Comparison of ENCODE assay signal across 8 cellular contexts in genomic region chr17:82457790-82458129, GRCh38. TPM values are rescaled to one million over a fixed set of nuclear protein-coding genes. Genes with fewer than 3 reads are reported as not detected.
A peak's percentile ranks its signal among the peaks of the same experiment; 100 is the strongest.
DNase-seq lines count a peak whose midpoint lies in the region; ATAC-seq and TF ChIP-seq lines count a peak whose summit lies in the region.

No MANE protein-coding gene starts in this region.

- peak overlapping the region; percentile 82 for H3K4me2 ChIP-seq in mammary epithelial cell (ENCODE audit: insufficient read depth, low read depth, low read length)

- H3K79me2 ChIP-seq in mammary epithelial cell (ENCODE audit: insufficient read depth, low read length), result peaks cover 8% of the 10 kb centered on the region

- in situ Hi-C loops in mammary epithelial cell (cut with MboI; ENCODE audit: low sequenced_read_pairs in 2 of 2), result no loop called here

- TF ChIP-seq CTCF in right atrium auricular region (IDR thresholded peaks at IDR 0.05), result no peak
- TF ChIP-seq CTCF in mammary epithelial cell (conservative IDR thresholded peaks at IDR 0.05 in 1 of 2, IDR thresholded peaks at IDR 0.05 in 1 of 2; ENCODE audit: extremely low read depth in 1 of 2, insufficient read depth in 1 of 2, low read depth in 1 of 2, low read length in 2 of 2), result no peak
- TF ChIP-seq CTCF in mucosa of descending colon (IDR thresholded peaks at IDR 0.05), result no peak

- no peaks in the 10 kb centered on the region for H4K20me1 ChIP-seq in mammary epithelial cell (ENCODE audit: insufficient read depth, low read length)

- H3K27ac ChIP-seq in right atrium auricular region, result peak overlapping the region; percentile 100
- H3K27ac ChIP-seq in mammary epithelial cell (ENCODE audit: insufficient read depth, low read depth, low read length), result peak overlapping the region; percentile 81

- WGBS in mammary epithelial cell (ENCODE audit: low coverage, missing lambda C conversion rate), result 4% methylated on average over 3 of the region's 3 CpGs

- no peak for DNase-seq in right atrium auricular region (ENCODE audit: low spot score)
- DNase-seq in Right ventricle myocardium inferior (ENCODE audit: missing footprints), result no peak
- no peak for DNase-seq in mammary epithelial cell
- DNase-seq in mucosa of descending colon, result no peak
- no peak for DNase-seq in NCI-H82 (lab: John Stamatoyannopoulos, UW)
- DNase-seq in stimulated activated naive CD4-positive, alpha-beta T cell (lab: John Stamatoyannopoulos, UW), result no peak
- DNase-seq in stimulated activated CD4-positive, alpha-beta T cell treated with anti-CD3 and anti-CD28 coated beads, Interleukin-1b, Interleukin-23, amount 100 ng/mL, for 48 hours, result no peak

- H3K4me3 ChIP-seq in right atrium auricular region (peak overlapping the region; percentile 81 to 96), mammary epithelial cell (replicated peaks in 1 of 3; ENCODE audit: insufficient read depth in 1 of 3, low read depth in 2 of 3, low read length in 3 of 3) (peak overlapping the region; percentile 43 to 88 (median 79)), mucosa of descending colon (peak overlapping the region; percentile 88)

- CTCF ChIA-PET in mammary epithelial cell (lab: Charles Lee; ENCODE audit: low non-redundant PET), result no interaction called here

- peaks cover 27% of the 10 kb centered on the region for H3K36me3 ChIP-seq in right atrium auricular region
- H3K36me3 ChIP-seq in mammary epithelial cell (ENCODE audit: insufficient read depth, low read length), result no peaks in the 10 kb centered on the region
- no peaks in the 10 kb centered on the region for H3K36me3 ChIP-seq in mucosa of descending colon (ENCODE audit: low read depth)

- no peaks in the 10 kb centered on the region for H3K9me3 ChIP-seq in right atrium auricular region
- H3K9me3 ChIP-seq in mammary epithelial cell (replicated peaks; ENCODE audit: insufficient read depth, low read length), result no peaks in the 10 kb centered on the region
- no peaks in the 10 kb centered on the region for H3K9me3 ChIP-seq in mucosa of descending colon

- H3K27me3 ChIP-seq in right atrium auricular region, result no peaks in the 10 kb centered on the region
- H3K27me3 ChIP-seq in mammary epithelial cell (ENCODE audit: insufficient read depth, low read length), result no peaks in the 10 kb centered on the region

- H2AFZ ChIP-seq in mammary epithelial cell (ENCODE audit: low read depth, low read length), result peak overlapping the region; percentile 46

- no peak overlapping the region for H3K9ac ChIP-seq in mammary epithelial cell (ENCODE audit: insufficient read depth, low read length)

- dilution Hi-C loops in mammary epithelial cell (cut with HindIII; ENCODE audit: low sequenced_read_pairs), result loop anchor here (5.0 kb wide), 1 partner anchor 40 kb away; the partner anchor contains the start of genes HEXD and OGFOD3

- ATAC-seq in Right ventricle myocardium inferior, result no peak
- ATAC-seq in mucosa of descending colon, result no peak
- no peak for ATAC-seq in GM21390 (IDR thresholded peaks at IDR 0.05; ENCODE audit: unreplicated experiment)

- BruUV-seq in mammary epithelial cell (replicated peaks; lab: Mats Ljungman, UMichigan), result no TSS peak

- H3K4me1 ChIP-seq in right atrium auricular region, result peaks cover 0 to 32% of the 10 kb centered on the region in 2 donors
- peaks cover 7% of the 10 kb centered on the region for H3K4me1 ChIP-seq in mammary epithelial cell (ENCODE audit: insufficient read depth, low read length)
- peaks cover 15% of the 10 kb centered on the region for H3K4me1 ChIP-seq in mucosa of descending colon (ENCODE audit: low read depth)

- intact Hi-C loops in Right ventricle myocardium inferior (cut with DNase I) (loop anchor here (1.0 kb wide), 1 partner anchor 71 kb away; no protein-coding TSS in a partner anchor), mammary epithelial cell (cut with micrococcal nuclease) (loop anchor here (1.0 to 2.0 kb wide), 5 partner anchors 7 to 95 kb away; partner anchors contain the start of genes CYBC1, HEXD and OGFOD3), mucosa of descending colon (cut with DNase I, micrococcal nuclease) (no loop called here)

RNA-seq across cellular contexts. Expression of gene NARF, which starts 0.8 kb away (rescaled TPM):
- total RNA-seq in right atrium auricular region, result 10 to 100 TPM; 51.4 to 54.8 TPM
- 72.7 TPM for total RNA-seq in Right ventricle myocardium inferior
- 10 to 100 TPM; 25.0 to 31.5 TPM for total RNA-seq in mammary epithelial cell
- polyA plus RNA-seq in mammary epithelial cell, result 45.0 TPM
- 31.3 TPM for polyA minus RNA-seq in mammary epithelial cell
- total RNA-seq in mucosa of descending colon, result 10 to 100 TPM; 49.7 to 56.0 (median 55.9) TPM

RNA-seq across cellular contexts. Expression of gene CYBC1, which starts 7.2 kb away (rescaled TPM):
- total RNA-seq in right atrium auricular region, result 10 to 100 TPM; 14.9 to 34.9 TPM
- 29.4 TPM for total RNA-seq in Right ventricle myocardium inferior
- total RNA-seq in mammary epithelial cell, result 10 to 100 TPM; 21.8 to 38.3 TPM
- polyA plus RNA-seq in mammary epithelial cell, result 30.3 TPM
- 21.6 TPM for polyA minus RNA-seq in mammary epithelial cell
- total RNA-seq in mucosa of descending colon, result 10 to 100 TPM; 79.2 to 90.5 (median 81.0) TPM

RNA-seq across cellular contexts. Expression of gene OGFOD3, which starts 39.4 kb away (rescaled TPM):
- 10 to 100 TPM; 26.4 to 32.4 TPM for total RNA-seq in right atrium auricular region
- total RNA-seq in Right ventricle myocardium inferior, result 23.5 TPM
- total RNA-seq in mammary epithelial cell, result 10 to 100 TPM; 18.5 to 25.6 TPM
- polyA plus RNA-seq in mammary epithelial cell, result 26.1 TPM
- 19.0 TPM for polyA minus RNA-seq in mammary epithelial cell
- total RNA-seq in mucosa of descending colon, result 10 to 100 TPM; 26.2 to 28.8 (median 26.2) TPM

RNA-seq across cellular contexts. Expression of gene HEXD, which starts 39.6 kb away (rescaled TPM):
- total RNA-seq in right atrium auricular region (10 to 100 TPM; 11.3 to 15.6 TPM), Right ventricle myocardium inferior (14.4 TPM), mammary epithelial cell (10 to 100 TPM in 1 of 2 donors, 1 to 10 TPM in 1; 6.3 to 13.0 TPM), mucosa of descending colon (10 to 100 TPM; 25.3 to 54.6 (median 42.1) TPM)
- polyA plus RNA-seq in mammary epithelial cell, result 8.0 TPM
- 3.8 TPM for polyA minus RNA-seq in mammary epithelial cell

Comparison
In these comparisons a context has a peak if more than half of its experiments do, and no peak if none do; other contexts are left out.
1. intact Hi-C loops: an anchor here in Right ventricle myocardium inferior (1.0 kb wide) and mammary epithelial cell (1.0 to 2.0 kb wide); none called in mucosa of descending colon.